Comparison of ENCODE assay signal across 12 cellular contexts in the genomic region with DNA sequence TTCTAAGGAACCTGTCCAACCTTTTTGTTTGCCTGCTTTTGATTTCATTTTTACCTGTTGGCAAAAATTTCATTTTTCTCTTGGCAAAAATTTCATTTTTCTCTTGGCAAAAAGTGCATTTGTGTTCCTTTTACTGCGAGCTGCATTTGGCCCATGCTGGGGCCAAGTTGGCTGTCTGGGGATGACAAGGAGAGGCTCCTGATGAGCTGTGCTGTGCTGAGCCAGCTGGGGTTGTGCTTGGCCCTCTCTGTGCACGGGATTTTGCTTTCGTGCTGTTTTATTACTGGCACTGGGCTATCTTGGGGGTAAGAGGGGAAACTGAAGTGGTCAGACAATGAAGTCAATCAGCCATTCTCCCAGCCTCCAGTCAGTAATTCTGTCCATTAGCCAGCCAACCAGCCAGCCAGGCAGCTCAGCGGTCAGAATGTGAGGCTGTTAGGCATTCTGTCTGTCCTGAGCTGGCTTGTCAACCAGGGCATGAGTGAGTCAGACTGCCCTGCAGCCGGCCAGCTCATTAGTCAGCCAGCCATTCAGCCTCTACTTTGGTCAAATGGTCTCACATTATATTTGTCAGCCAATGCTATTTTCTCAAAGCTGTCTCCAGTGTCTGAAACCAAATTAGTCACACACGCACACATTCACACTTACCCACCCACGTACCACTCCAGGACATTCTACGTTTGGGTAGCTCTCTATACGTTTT. TPM values are rescaled to one million over a fixed set of nuclear protein-coding genes. Genes with fewer than 3 reads are reported as not detected.
A peak's percentile ranks its signal among the peaks of the same experiment; 100 is the strongest.
DNase-seq lines count a peak whose midpoint lies in the region; ATAC-seq and TF ChIP-seq lines count a peak whose summit lies in the region.
"Had no signal": no experiment of that assay in that cellular context is flagged by ENCODE, and none has a peak within 500 bp of the region (broad histone marks: within the 10 kb centered on the region; RNA-seq: fewer than 3 reads in every experiment).

No MANE protein-coding gene starts in this region.

- peak overlapping the region; percentile 61 for H3K4me3 Mint-ChIP-seq in HFFc6
- H3K4me3 Mint-ChIP-seq: dendritic cell treated with granulocyte-macrophage colony-stimulating factor and Interleukin-4, amounts not matched to agents 40 ng/mL and 50 ng/mL, for 4 days had no signal

- H3K27ac Mint-ChIP-seq in HFFc6, result peak overlapping the region; percentile 91
- H3K27ac Mint-ChIP-seq: dendritic cell treated with granulocyte-macrophage colony-stimulating factor and Interleukin-4, amounts not matched to agents 40 ng/mL and 50 ng/mL, for 4 days had no signal

- no peaks in the 10 kb centered on the region; the same call in 1 of the 2 replicates for H3K27me3 Mint-ChIP-seq in HFFc6 (ENCODE audit: insufficient read depth)

- peaks cover 61% of the 10 kb centered on the region for H3K4me1 Mint-ChIP-seq in HFFc6 (ENCODE audit: low read depth)

- H3K36me3 Mint-ChIP-seq in HFFc6 (ENCODE audit: low read depth), result peaks cover 5% of the 10 kb centered on the region

- TF ChIP-seq CTCF in HFFc6 (IDR thresholded peaks at IDR 0.05), result no peak

- DNase-seq in AG08396 (ENCODE audit: low spot score), result peak; percentile 77
- DNase-seq in HFFc6, result peak; percentile 91
- peak; percentile 93 for DNase-seq in astrocyte of the hippocampus (ENCODE audit: low read depth, low spot score)
- peak; percentile 80 for DNase-seq in kidney glomerular epithelial cell (lab: John Stamatoyannopoulos, UW)
- no peak for DNase-seq in SKM-1 (lab: John Stamatoyannopoulos, UW; ENCODE audit: unreplicated experiment)
- DNase-seq in GM19238 (ENCODE audit: insufficient read length, low spot score), result no peak
- DNase-seq in mucosa of gallbladder (ENCODE audit: low spot score), result no peak
- DNase-seq: kidney, NCI-H1105, SIG-M5 had no signal

- peaks cover 6% of the 10 kb centered on the region for H3K9me3 Mint-ChIP-seq in HFFc6
- H3K9me3 Mint-ChIP-seq: dendritic cell treated with granulocyte-macrophage colony-stimulating factor and Interleukin-4, amounts not matched to agents 40 ng/mL and 50 ng/mL, for 4 days had no signal

- ATAC-seq in GM21737 (IDR thresholded peaks at IDR 0.05; ENCODE audit: unreplicated experiment), result no peak

RNA-seq across cellular contexts. Expression of gene PRPS1, which starts 56.9 kb away (rescaled TPM):
- total RNA-seq in HFFc6 (2021; fragmentation: NEBNext Ultra II Directional; extraction: Animal tissue kit (Norgen Biotek cat#: 25700)), result 10 to 100 TPM; 67.8 to 78.6 (median 73.7) TPM
- 19.0 TPM for total RNA-seq in mucosa of gallbladder

Comparison
In these comparisons a context has a peak if more than half of its experiments do, and no peak if none do; other contexts are left out.
1. DNase-seq: peak in AG08396 (single experiment), HFFc6 (single experiment), astrocyte of the hippocampus (single experiment) and kidney glomerular epithelial cell (single experiment); none in SKM-1 (single experiment), GM19238 (single experiment) and mucosa of gallbladder (single experiment).